ENCODE assay signal across 10 cellular contexts in genomic region chr17:77572065-77572601, GRCh38.
DNase-seq lines count a peak whose midpoint lies in the region; ATAC-seq and TF ChIP-seq lines count a peak whose summit lies in the region.
"Had no signal": no experiment of that assay in that cellular context is flagged by ENCODE, and none has a peak within 500 bp of the region (broad histone marks: within the 10 kb centered on the region; RNA-seq: fewer than 3 reads in every experiment).

No MANE protein-coding gene starts in this region.

- intact Hi-C loops in left colon (cut with DNase I, micrococcal nuclease): no loop called here

- H3K27ac ChIP-seq in suprapubic skin: no peak overlapping the region

- peak overlapping the region; percentile 5 for H3K4me3 Mint-ChIP-seq in activated T-cell treated with anti-CD3 and anti-CD28 coated beads, Interleukin-2, amount 50 U/mL, for 24 hours

- peaks cover 9% of the 10 kb centered on the region for H3K4me1 ChIP-seq in suprapubic skin
- H3K4me1 ChIP-seq in HAP-1: peaks cover 9% of the 10 kb centered on the region

- TF ChIP-seq EP300 in suprapubic skin (IDR thresholded peaks at IDR 0.05): no peak

- WGBS in suprapubic skin: 15% methylated on average over 9 of the region's 15 CpGs

- peak; percentile 42 for ATAC-seq in left colon
- ATAC-seq in GM19324 (IDR thresholded peaks at IDR 0.05; ENCODE audit: low FRiP score, unreplicated experiment): no peak

- H3K4me1 Mint-ChIP-seq in activated T-cell treated with anti-CD3 and anti-CD28 coated beads, Interleukin-2, amount 50 U/mL, for 24 hours (ENCODE audit: low read depth): peaks cover 9% of the 10 kb centered on the region

- H3K36me3 Mint-ChIP-seq in activated T-cell treated with anti-CD3 and anti-CD28 coated beads, Interleukin-2, amount 50 U/mL, for 24 hours (ENCODE audit: low read depth): no peaks in the 10 kb centered on the region

- in situ Hi-C loops in HAP-1 (cut with MboI; ENCODE audit: low sequenced_read_pairs): no loop called here

- no peak for TF ChIP-seq POLR2A in suprapubic skin (IDR thresholded peaks at IDR 0.05)

- no peak overlapping the region for H3K27ac Mint-ChIP-seq in activated T-cell treated with anti-CD3 and anti-CD28 coated beads, Interleukin-2, amount 50 U/mL, for 24 hours

- no peaks in the 10 kb centered on the region for H3K9me3 ChIP-seq in suprapubic skin
- no peaks in the 10 kb centered on the region for H3K9me3 ChIP-seq in HAP-1

- H3K27me3 ChIP-seq in suprapubic skin: peaks cover 30% of the 10 kb centered on the region
- H3K27me3 ChIP-seq in HAP-1 (ENCODE audit: low read depth): peaks cover 6% of the 10 kb centered on the region; the same call in 1 of the 2 replicates

- TF ChIP-seq CTCF in suprapubic skin (IDR thresholded peaks at IDR 0.05): no peak

- peak overlapping the region; percentile 10 for H3K4me3 ChIP-seq in suprapubic skin
- H3K4me3 ChIP-seq in HAP-1: no peak overlapping the region

- H3K27me3 Mint-ChIP-seq in activated T-cell treated with anti-CD3 and anti-CD28 coated beads, Interleukin-2, amount 50 U/mL, for 24 hours: peaks cover 31% of the 10 kb centered on the region

- H3K36me3 ChIP-seq in suprapubic skin (no peaks in the 10 kb centered on the region), HAP-1 (replicated peaks) (no peaks in the 10 kb centered on the region)

- no peaks in the 10 kb centered on the region for H3K9me3 Mint-ChIP-seq in activated T-cell treated with anti-CD3 and anti-CD28 coated beads, Interleukin-2, amount 50 U/mL, for 24 hours

- no peak for DNase-seq in activated T-cell treated with anti-CD3 and anti-CD28 coated beads, Interleukin-2, amount 50 U/mL, for 24 hours
- DNase-seq in activated T-cell treated with anti-CD3 and anti-CD28 coated beads, Interleukin-2, amount 50 U/mL, for 1 hour: no peak
- peak; percentile 67 for DNase-seq in cerebellar cortex (ENCODE audit: low spot score)
- DNase-seq in left colon: no peak
- peak in 1 of 2 donors; percentile 73 for DNase-seq in suprapubic skin (ENCODE audit: low spot score in 2 of 2)
- no peak for DNase-seq in DMS114 treated with DMSO at 0.1 percent for 48 hours (lab: John Stamatoyannopoulos, UW; ENCODE audit: unreplicated experiment)
- DNase-seq in HAP-1 (ENCODE audit: low spot score in 2 of 2): no peak
- DNase-seq: activated CD4-positive, CD25-positive, alpha-beta regulatory T cell treated with anti-CD3 and anti-CD28 coated beads, Interleukin-2, amount 50 U/mL, for 72 hours; NCI-H1048 had no signal
